In genomic region chr2:109171444-109172334, GRCh38 we compare ENCODE assay signal across 8 cellular contexts. TPM values are rescaled to one million over a fixed set of nuclear protein-coding genes. Genes with fewer than 3 reads are reported as not detected.
DNase-seq lines count a peak whose midpoint lies in the region; ATAC-seq and TF ChIP-seq lines count a peak whose summit lies in the region.

No MANE protein-coding gene starts in this region.

- H3K4me3 ChIP-seq in HEK293 (ENCODE audit: low read depth, low read length) (no peak overlapping the region), brain microvascular endothelial cell (ENCODE audit: low read depth, low read length) (peak overlapping the region; percentile 24), testis (no peak overlapping the region)

- H3K27me3 ChIP-seq in brain microvascular endothelial cell (replicated peaks), result no peaks in the 10 kb centered on the region
- H3K27me3 ChIP-seq in testis, result no peaks in the 10 kb centered on the region

- intact Hi-C loops in testis (cut with DNase I; ENCODE audit: low total_unique reads), result loop anchor here (10.0 kb wide), 1 partner anchor 73 kb away; no protein-coding TSS in a partner anchor
- intact Hi-C loops in activated T-helper 2 cell treated with anti-CD3 and anti-CD28 coated beads, Interferon-gamma antibody, Interleukin-2, Interleukin-4, amounts not matched to agents 10 μg/mL and 5 μg/mL and 100 μg/mL, durations not matched to agents 14 hours and 24 hours and 36 hours (cut with micrococcal nuclease), result no loop called here

- no peaks in the 10 kb centered on the region for H3K9me3 Mint-ChIP-seq in activated T-helper 2 cell treated with anti-CD3 and anti-CD28 coated beads, Interferon-gamma antibody, Interleukin-2, Interleukin-4, amounts not matched to agents 10 μg/mL and 5 μg/mL and 100 μg/mL, durations not matched to agents 14 hours and 24 hours and 36 hours
- peaks cover 0 to 9% of the 10 kb centered on the region in 2 donors for H3K9me3 Mint-ChIP-seq in activated naive CD4-positive, alpha-beta T cell treated with anti-CD3 and anti-CD28 coated beads, Interleukin-2, amount 50 U/mL, for 72 hours

- no peak overlapping the region for H3K4me3 Mint-ChIP-seq in activated T-helper 2 cell treated with anti-CD3 and anti-CD28 coated beads, Interferon-gamma antibody, Interleukin-2, Interleukin-4, amounts not matched to agents 10 μg/mL and 5 μg/mL and 100 μg/mL, durations not matched to agents 14 hours and 24 hours and 36 hours (ENCODE audit: low read depth)

- no peak for TF ChIP-seq POLR2A in testis (IDR thresholded peaks at IDR 0.05)

- H3K27ac ChIP-seq in HEK293 (ENCODE audit: extremely low read depth, low read depth, low read length) (no peak overlapping the region), brain microvascular endothelial cell (peak overlapping the region; percentile 97), testis (peak overlapping the region in 1 of 2 donors; percentile 76)

- no peaks in the 10 kb centered on the region for H3K36me3 Mint-ChIP-seq in activated T-helper 2 cell treated with anti-CD3 and anti-CD28 coated beads, Interferon-gamma antibody, Interleukin-2, Interleukin-4, amounts not matched to agents 10 μg/mL and 5 μg/mL and 100 μg/mL, durations not matched to agents 14 hours and 24 hours and 36 hours (ENCODE audit: low read depth)
- peaks cover 0 to 15% of the 10 kb centered on the region in 2 donors for H3K36me3 Mint-ChIP-seq in activated naive CD4-positive, alpha-beta T cell treated with anti-CD3 and anti-CD28 coated beads, Interleukin-2, amount 50 U/mL, for 72 hours

- H3K4me1 Mint-ChIP-seq in activated T-helper 2 cell treated with anti-CD3 and anti-CD28 coated beads, Interferon-gamma antibody, Interleukin-2, Interleukin-4, amounts not matched to agents 10 μg/mL and 5 μg/mL and 100 μg/mL, durations not matched to agents 14 hours and 24 hours and 36 hours (ENCODE audit: low read depth), result no peaks in the 10 kb centered on the region

- H3K9me3 ChIP-seq in HEK293 (ENCODE audit: control insufficient read depth, insufficient read depth, low read depth, low read length) (no peaks in the 10 kb centered on the region), testis (no peaks in the 10 kb centered on the region)

- TF ChIP-seq CTCF in HEK293 (tag by site-specific recombination; IDR thresholded peaks at IDR 0.05) (no peak), brain microvascular endothelial cell (IDR thresholded peaks at IDR 0.05; ENCODE audit: low read depth, low read length, missing control alignments) (peak; percentile 53), testis (IDR thresholded peaks at IDR 0.05) (peak in 1 of 3 experiments; percentile 11)

- DNase-seq in brain microvascular endothelial cell, result peak; percentile 92
- DNase-seq in iris pigment epithelial cell (ENCODE audit: low read depth), result peak; percentile 98
- DNase-seq in testis, result peak; percentile 54
- DNase-seq in NOMO-1 treated with dmso at 0.1 percent for 144 hours (lab: John Stamatoyannopoulos, UW; ENCODE audit: unreplicated experiment), result no peak
- DNase-seq in activated T-helper 2 cell treated with anti-CD3 and anti-CD28 coated beads, Interferon-gamma antibody, Interleukin-2, Interleukin-4, amounts not matched to agents 10 μg/mL and 5 μg/mL and 100 μg/mL, durations not matched to agents 14 hours and 24 hours and 36 hours (ENCODE audit: low spot score), result no peak
- no peak for DNase-seq in activated naive CD4-positive, alpha-beta T cell treated with anti-CD3 and anti-CD28 coated beads, Interleukin-2, amount 50 U/mL, for 72 hours (ENCODE audit: low spot score in 2 of 2)

- WGBS in testis, 2 donors, result 48 to 59% methylated on average over 26 to 36 of the region's 36 CpGs

- H3K36me3 ChIP-seq in HEK293 (ENCODE audit: control insufficient read depth in 2 of 2, insufficient read depth in 1 of 2, low read length in 2 of 2) (no peaks in the 10 kb centered on the region), brain microvascular endothelial cell (replicated peaks) (no peaks in the 10 kb centered on the region), testis (ENCODE audit: low read depth, missing control alignments) (no peaks in the 10 kb centered on the region)

- ATAC-seq in HG03097 (IDR thresholded peaks at IDR 0.05; ENCODE audit: low FRiP score, unreplicated experiment), result no peak
- no peak for ATAC-seq in activated naive CD4-positive, alpha-beta T cell treated with anti-CD3 and anti-CD28 coated beads, Interleukin-2, amount 50 U/mL, for 72 hours

- peaks cover 28% of the 10 kb centered on the region for H3K27me3 Mint-ChIP-seq in activated T-helper 2 cell treated with anti-CD3 and anti-CD28 coated beads, Interferon-gamma antibody, Interleukin-2, Interleukin-4, amounts not matched to agents 10 μg/mL and 5 μg/mL and 100 μg/mL, durations not matched to agents 14 hours and 24 hours and 36 hours (ENCODE audit: low read depth)

- no peak overlapping the region for H3K27ac Mint-ChIP-seq in activated T-helper 2 cell treated with anti-CD3 and anti-CD28 coated beads, Interferon-gamma antibody, Interleukin-2, Interleukin-4, amounts not matched to agents 10 μg/mL and 5 μg/mL and 100 μg/mL, durations not matched to agents 14 hours and 24 hours and 36 hours
- H3K27ac Mint-ChIP-seq in activated naive CD4-positive, alpha-beta T cell treated with anti-CD3 and anti-CD28 coated beads, Interleukin-2, amount 50 U/mL, for 72 hours, result no peak overlapping the region

- H3K4me1 ChIP-seq in HEK293 (ENCODE audit: control insufficient read depth, insufficient read depth, low read length) (peaks cover 13% of the 10 kb centered on the region), testis (peaks cover 35% of the 10 kb centered on the region)

- POLR2A ChIA-PET in HEK293 (lab: Yijun Ruan, JAX), result no interaction called here

- in situ Hi-C loops in brain microvascular endothelial cell (cut with HindIII; ENCODE audit: low pct_ligation_motif_present, low sequenced_read_pairs), result no loop called here

- CTCF ChIA-PET in HEK293 (lab: Yijun Ruan, JAX), result interaction anchor here (0.6 to 0.7 kb wide), 5 partner anchors 81 to 338 kb away, joined by 3 to 4 read pairs (median 3); no protein-coding TSS in a partner anchor

TF ChIP-seq in HEK293, 187 proteins besides CTCF, POLR2A, EP300 and RAD21 (continues in another document):
- no peak for TF ChIP-seq HOXD13 (CRISPR knock-in tag; IDR thresholded peaks at IDR 0.05; ENCODE audit: borderline replicate concordance)
- TF ChIP-seq ZNF133 (tag by site-specific recombination; IDR thresholded peaks at IDR 0.05), result no peak
- no peak for TF ChIP-seq ZNF311 (tag by site-specific recombination; IDR thresholded peaks at IDR 0.05; ENCODE audit: borderline replicate concordance)
- no peak for TF ChIP-seq EGR2 (tag by site-specific recombination; IDR thresholded peaks at IDR 0.05; ENCODE audit: low read depth)
- peak; percentile 41; the same call in 1 of the 2 replicates for TF ChIP-seq ZNF692 (tag by site-specific recombination; IDR thresholded peaks at IDR 0.05)
- TF ChIP-seq ZFP69B (tag by site-specific recombination; IDR thresholded peaks at IDR 0.05), result peak; percentile 69; the same call in 1 of the 2 replicates
- TF ChIP-seq ZNF600 (tag by site-specific recombination; IDR thresholded peaks at IDR 0.05), result peak; percentile 63; the same call in 1 of the 2 replicates
- no peak for TF ChIP-seq ZNF837 (tag by site-specific recombination; IDR thresholded peaks at IDR 0.05)
- no peak for TF ChIP-seq ZNF639 (tag by site-specific recombination; IDR thresholded peaks at IDR 0.05)
- TF ChIP-seq ZBTB21 (tag by site-specific recombination; IDR thresholded peaks at IDR 0.05), result no peak
- TF ChIP-seq, protein P1, sequence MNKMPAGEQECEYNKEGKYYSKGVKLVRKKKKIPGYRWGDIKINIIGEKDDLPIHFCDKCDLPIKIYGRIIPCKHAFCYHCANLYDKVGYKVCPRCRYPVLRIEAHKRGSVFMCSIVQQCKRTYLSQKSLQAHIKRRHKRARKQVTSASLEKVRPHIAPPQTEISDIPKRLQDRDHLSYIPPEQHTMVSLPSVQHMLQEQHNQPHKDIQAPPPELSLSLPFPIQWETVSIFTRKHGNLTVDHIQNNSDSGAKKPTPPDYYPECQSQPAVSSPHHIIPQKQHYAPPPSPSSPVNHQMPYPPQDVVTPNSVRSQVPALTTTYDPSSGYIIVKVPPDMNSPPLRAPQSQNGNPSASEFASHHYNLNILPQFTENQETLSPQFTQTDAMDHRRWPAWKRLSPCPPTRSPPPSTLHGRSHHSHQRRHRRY (tag by site-specific recombination; IDR thresholded peaks at IDR 0.05), result no peak
- no peak for TF ChIP-seq SALL2 (tag by site-specific recombination; IDR thresholded peaks at IDR 0.05; ENCODE audit: borderline replicate concordance)
- no peak for TF ChIP-seq ZNF558 (tag by site-specific recombination; IDR thresholded peaks at IDR 0.05)
- TF ChIP-seq ZNF211 (tag by site-specific recombination; IDR thresholded peaks at IDR 0.05; ENCODE audit: low read depth), result no peak

RNA-seq across cellular contexts. Expression of gene SH3RF3, which starts 42.7 kb away (rescaled TPM):
- 10 to 100 TPM; 16.5 to 20.1 TPM for total RNA-seq in testis
- 9.3 TPM for polyA plus RNA-seq in testis (ENCODE audit: insufficient read depth, low read depth, low replicate concordance)
- total RNA-seq in activated T-helper 2 cell treated with anti-CD3 and anti-CD28 coated beads, Interferon-gamma antibody, Interleukin-2, Interleukin-4, amounts not matched to agents 10 μg/mL and 5 μg/mL and 100 μg/mL, durations not matched to agents 14 hours and 24 hours and 36 hours, result 0.64 and 0.78 TPM in 2 replicates
- 1 to 10 TPM; 1.0 to 1.7 TPM for total RNA-seq in activated naive CD4-positive, alpha-beta T cell treated with anti-CD3 and anti-CD28 coated beads, Interleukin-2, amount 50 U/mL, for 72 hours

Comparison
In these comparisons a context has a peak if more than half of its experiments do, and no peak if none do; other contexts are left out.
1. DNase-seq: peak in brain microvascular endothelial cell (single experiment), iris pigment epithelial cell (single experiment) and testis (single experiment); none in NOMO-1 treated with dmso at 0.1 percent for 144 hours (single experiment), activated T-helper 2 cell treated with anti-CD3 and anti-CD28 coated beads, Interferon-gamma antibody, Interleukin-2, Interleukin-4, amounts not matched to agents 10 μg/mL and 5 μg/mL and 100 μg/mL, durations not matched to agents 14 hours and 24 hours and 36 hours (single experiment) and activated naive CD4-positive, alpha-beta T cell treated with anti-CD3 and anti-CD28 coated beads, Interleukin-2, amount 50 U/mL, for 72 hours (0 of 2).